In the genomic region with DNA sequence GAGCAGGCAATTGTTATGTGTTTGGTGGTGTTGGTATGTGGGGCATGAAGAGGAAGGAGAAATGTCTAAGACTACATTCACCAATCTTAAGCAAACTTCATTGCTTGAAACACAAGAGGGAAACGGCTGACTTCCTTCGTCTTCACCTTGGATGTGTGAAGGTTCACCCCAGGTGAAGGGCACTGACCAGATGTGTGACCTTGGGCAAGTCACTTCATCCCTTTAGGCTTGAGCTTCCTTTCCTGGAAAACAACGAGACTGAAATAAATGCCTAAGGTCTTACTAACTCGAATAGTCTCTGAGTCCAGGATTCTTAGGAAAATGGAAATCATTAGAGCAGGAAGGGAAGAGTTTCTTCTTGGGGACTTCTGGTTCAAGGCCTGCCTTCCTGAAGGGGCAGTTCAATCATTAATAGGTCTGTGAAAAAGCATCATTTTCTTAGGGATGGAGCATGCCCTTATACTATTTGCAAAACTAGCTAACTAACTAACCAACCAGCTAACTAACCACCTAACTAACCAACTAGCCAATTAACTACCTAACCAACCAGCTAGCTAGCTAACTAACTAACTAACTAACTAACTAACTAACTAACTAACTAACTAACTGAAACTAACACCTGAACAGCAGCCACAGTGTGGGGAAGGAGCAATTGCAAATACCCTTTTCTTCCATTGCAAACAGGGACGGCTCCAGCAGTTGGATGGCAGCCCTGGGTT, we compare ENCODE assay signal across 11 cellular contexts. TPM values are rescaled to one million over a fixed set of nuclear protein-coding genes. Genes with fewer than 3 reads are reported as not detected.
DNase-seq lines count a peak whose midpoint lies in the region; ATAC-seq and TF ChIP-seq lines count a peak whose summit lies in the region.
"Had no signal": no experiment of that assay in that cellular context is flagged by ENCODE, and none has a peak within 500 bp of the region (broad histone marks: within the 10 kb centered on the region; RNA-seq: fewer than 3 reads in every experiment).

No MANE protein-coding gene starts in this region.

- POLR2A ChIA-PET in T-cell (lab: Charles Lee): no interaction called here

- H3K27ac ChIP-seq in right cardiac atrium (ENCODE audit: low read length) (peak overlapping the region; percentile 1), heart right ventricle (peak overlapping the region in 1 of 10 donors; percentile 28), hepatocyte (peak overlapping the region; percentile 22), dorsolateral prefrontal cortex (no peak overlapping the region)
- H3K27ac ChIP-seq: left ventricle myocardium inferior had no signal

- H3K4me3 Mint-ChIP-seq in T-cell: peak overlapping the region in 1 of 3 donors; percentile 20

- peaks cover 23 to 25% (median 25%) of the 10 kb centered on the region in 3 donors for H3K4me1 Mint-ChIP-seq in T-cell

- no peak for DNase-seq in right cardiac atrium
- no peak for DNase-seq in heart right ventricle
- DNase-seq in T-cell: no peak
- DNase-seq in hepatocyte (ENCODE audit: low spot score): no peak
- DNase-seq in COR-L47 (lab: John Stamatoyannopoulos, UW): no peak
- DNase-seq in LoVo (ENCODE audit: low spot score): no peak
- no peak for DNase-seq in dorsolateral prefrontal cortex
- no peak for DNase-seq in BE2C
- DNase-seq: GF-D8 had no signal

- TF ChIP-seq CTCF in heart right ventricle (IDR thresholded peaks at IDR 0.05): no peak
- TF ChIP-seq CTCF in hepatocyte (IDR thresholded peaks at IDR 0.05; ENCODE audit: poor library complexity): no peak
- TF ChIP-seq CTCF in dorsolateral prefrontal cortex (IDR thresholded peaks at IDR 0.05 in 54 of 56, conservative IDR thresholded peaks at IDR 0.05 in 2 of 56; ENCODE audit: low read depth in 1 of 56, partially characterized antibody in 56 of 56): no peak
- TF ChIP-seq CTCF in BE2C (IDR thresholded peaks at IDR 0.05; ENCODE audit: low read depth, low read length): no peak

- no peaks in the 10 kb centered on the region for H3K36me3 Mint-ChIP-seq in T-cell

- no peak overlapping the region for H3K4me2 ChIP-seq in hepatocyte

- ATAC-seq in right cardiac atrium (no peak), heart right ventricle (no peak), T-cell (replicated peaks in 1 of 4) (no peak)

- no peaks in the 10 kb centered on the region for H3K4me1 ChIP-seq in right cardiac atrium (ENCODE audit: control insufficient read depth, insufficient read depth, low read length)
- peaks cover 0 to 15% (median 10%) of the 10 kb centered on the region in 9 donors for H3K4me1 ChIP-seq in heart right ventricle
- no peaks in the 10 kb centered on the region for H3K4me1 ChIP-seq in hepatocyte (ENCODE audit: insufficient read depth)
- no peaks in the 10 kb centered on the region for H3K4me1 ChIP-seq in BE2C

- peaks cover 0 to 6% (median 0%) of the 10 kb centered on the region in 3 donors for H3K9me3 Mint-ChIP-seq in T-cell

- H3K9me2 ChIP-seq in hepatocyte (replicated peaks; ENCODE audit: insufficient read depth): no peaks in the 10 kb centered on the region

- no peaks in the 10 kb centered on the region for H3K79me2 ChIP-seq in hepatocyte

- H3K4me3 ChIP-seq in right cardiac atrium (ENCODE audit: low read length) (no peak overlapping the region), heart right ventricle (no peak overlapping the region), hepatocyte (no peak overlapping the region), dorsolateral prefrontal cortex (no peak overlapping the region), BE2C (ENCODE audit: low read depth, low read length) (no peak overlapping the region)
- H3K4me3 ChIP-seq: left ventricle myocardium inferior, MG63 had no signal

- intact Hi-C loops in right cardiac atrium (cut with DNase I) (no loop called here), heart right ventricle (cut with DNase I) (no loop called here), dorsolateral prefrontal cortex (cut with DNase I) (loop anchor here (1.0 to 2.0 kb wide), 2 partner anchors 48 to 54 kb away; no protein-coding TSS in a partner anchor)

- CTCF ChIA-PET in T-cell (lab: Charles Lee): no interaction called here

- H3K36me3 ChIP-seq in heart right ventricle (no peaks in the 10 kb centered on the region), hepatocyte (replicated peaks; ENCODE audit: insufficient read depth, low read depth) (no peaks in the 10 kb centered on the region), BE2C (no peaks in the 10 kb centered on the region)
- H3K36me3 ChIP-seq: left ventricle myocardium inferior, MG63 had no signal

- no peak overlapping the region for H2AFZ ChIP-seq in hepatocyte

- H3K27ac Mint-ChIP-seq in T-cell: peak overlapping the region; percentile 84 to 88

- H3K27me3 ChIP-seq in right cardiac atrium (ENCODE audit: control insufficient read depth, insufficient read depth): no peaks in the 10 kb centered on the region
- no peaks in the 10 kb centered on the region for H3K27me3 ChIP-seq in heart right ventricle
- no peaks in the 10 kb centered on the region for H3K27me3 ChIP-seq in hepatocyte
- no peaks in the 10 kb centered on the region for H3K27me3 ChIP-seq in dorsolateral prefrontal cortex
- peaks cover 25% of the 10 kb centered on the region for H3K27me3 ChIP-seq in BE2C
- H3K27me3 ChIP-seq: MG63 had no signal

- H3K27me3 Mint-ChIP-seq in T-cell: peaks cover 0 to 3% of the 10 kb centered on the region in 2 donors

- H3K9me3 ChIP-seq in right cardiac atrium (ENCODE audit: control insufficient read depth, low read length) (no peaks in the 10 kb centered on the region), heart right ventricle (peaks cover 0 to 5% (median 0%) of the 10 kb centered on the region in 11 donors), hepatocyte (ENCODE audit: low read depth) (no peaks in the 10 kb centered on the region), BE2C (no peaks in the 10 kb centered on the region)

- WGBS in right cardiac atrium: 68% methylated on average over 5 of the region's 5 CpGs
- WGBS in heart right ventricle, 2 donors: 67 to 72% methylated on average over 5 of the region's 5 CpGs
- WGBS in hepatocyte (ENCODE audit: low lambda C conversion rate, missing lambda C conversion rate): 90% methylated on average over 5 of the region's 5 CpGs

- no peaks in the 10 kb centered on the region for H4K20me1 ChIP-seq in hepatocyte (ENCODE audit: insufficient read depth, poor library complexity, severe bottlenecking)

RNA-seq across cellular contexts. Expression of gene EMP1, which starts 31.5 kb away (rescaled TPM):
- 100 to 1,000 TPM; 134 to 401 (median 261) TPM for total RNA-seq in right cardiac atrium
- polyA plus RNA-seq in right cardiac atrium: 33.8 TPM
- total RNA-seq in heart right ventricle: 100 to 1,000 TPM in 4 of 10 donors, 10 to 100 TPM in 6; 74.6 to 403 (median 98.5) TPM
- 10 to 100 TPM; 46.2 to 55.5 TPM for polyA plus RNA-seq in heart right ventricle
- total RNA-seq in T-cell: 1 to 10 TPM; 1.4 to 5.4 (median 2.8) TPM
- 39.9 and 67.3 TPM in 2 replicates for total RNA-seq in hepatocyte
- polyA plus RNA-seq in hepatocyte: 51.1 and 52.6 TPM in 2 replicates
- 100 to 1,000 TPM in 8 of 120 experiments, 10 to 100 TPM in 109, 1 to 10 TPM in 3; 6.7 to 201 (median 32.3) TPM for total RNA-seq in dorsolateral prefrontal cortex
- 0.52 TPM for polyA plus RNA-seq in BE2C (2012; ENCODE audit: insufficient read depth, insufficient read length, low read depth)

Comparison
In these comparisons a context has a peak if more than half of its experiments do, and no peak if none do; other contexts are left out.
1. H3K27ac ChIP-seq: peak in right cardiac atrium (single experiment) and hepatocyte (single experiment); none in dorsolateral prefrontal cortex (0 of 59).
2. intact Hi-C loops: an anchor here in dorsolateral prefrontal cortex (1.0 to 2.0 kb wide); none called in right cardiac atrium and heart right ventricle.